ENCODE assay signal across 28 cellular contexts in genomic region chr1:11560061-11560460, GRCh38.
DNase-seq lines count a peak whose midpoint lies in the region; ATAC-seq, FAIRE-seq and TF ChIP-seq lines count a peak whose summit lies in the region.
"Had no signal": no experiment of that assay in that cellular context is flagged by ENCODE, and none has a peak within 500 bp of the region (broad histone marks: within the 10 kb centered on the region; RNA-seq: fewer than 3 reads in every experiment).

No MANE protein-coding gene starts in this region.

- no peaks in the 10 kb centered on the region for H3K4me1 Mint-ChIP-seq in MCF 10A (ENCODE audit: insufficient read depth, unreplicated experiment)
- H3K4me1 Mint-ChIP-seq: CD4-positive, alpha-beta memory T cell; CD4-positive, CD25-positive, alpha-beta regulatory T cell; CD8-positive, alpha-beta memory T cell had no signal

- no peak overlapping the region for H4K8ac ChIP-seq in neuronal stem cell (ENCODE audit: low read depth, low read length)

- H3K4me3 ChIP-seq in mammary epithelial cell (replicated peaks in 1 of 3; ENCODE audit: insufficient read depth in 1 of 3, low read depth in 2 of 3, low read length in 3 of 3) (no peak overlapping the region), A549 (no peak overlapping the region), RWPE2 (ENCODE audit: severe bottlenecking) (no peak overlapping the region), neuronal stem cell (ENCODE audit: low read length in 2 of 2) (no peak overlapping the region)
- H3K4me3 ChIP-seq: BLaER1 had no signal

- H4K91ac ChIP-seq in neuronal stem cell (ENCODE audit: low read depth, low read length, poor library complexity) = no peak overlapping the region

- H3K9me3 ChIP-seq in mammary epithelial cell (replicated peaks; ENCODE audit: insufficient read depth, low read length) = no peaks in the 10 kb centered on the region
- no peaks in the 10 kb centered on the region for H3K9me3 ChIP-seq in A549
- no peaks in the 10 kb centered on the region for H3K9me3 ChIP-seq in RWPE2 (ENCODE audit: severe bottlenecking)
- no peaks in the 10 kb centered on the region for H3K9me3 ChIP-seq in neuronal stem cell (replicated peaks in 1 of 2; ENCODE audit: control insufficient read depth in 2 of 2, insufficient read depth in 1 of 2, low read depth in 1 of 2, low read length in 2 of 2)
- H3K9me3 ChIP-seq: BE2C, BLaER1 had no signal

- H2BK12ac ChIP-seq in neuronal stem cell (ENCODE audit: low read length) = no peak overlapping the region

- H2AK5ac ChIP-seq in neuronal stem cell (ENCODE audit: low read depth, low read length) = no peak overlapping the region

- H3K18ac ChIP-seq in neuronal stem cell (ENCODE audit: low read length) = peak overlapping the region; percentile 38

- BruUV-seq in mammary epithelial cell (replicated peaks; lab: Mats Ljungman, UMichigan) = no TSS peak
- BruUV-seq in MCF 10A (replicated peaks; lab: Mats Ljungman, UMichigan) = no TSS peak

- H3K27ac ChIP-seq in mammary epithelial cell (ENCODE audit: insufficient read depth, low read depth, low read length) (no peak overlapping the region), A549 (no peak overlapping the region), RWPE2 (ENCODE audit: poor library complexity, severe bottlenecking) (peak overlapping the region; percentile 1), neuronal stem cell (replicated peaks; ENCODE audit: low read length) (no peak overlapping the region)
- H3K27ac ChIP-seq: 22Rv1, BLaER1 had no signal

- no peak overlapping the region for H3K9ac ChIP-seq in mammary epithelial cell (ENCODE audit: insufficient read depth, low read length)
- H3K9ac ChIP-seq in neuronal stem cell (ENCODE audit: low read depth, low read length, poor library complexity) = no peak overlapping the region
- H3K9ac ChIP-seq: BLaER1 had no signal

- H3K23ac ChIP-seq in neuronal stem cell (ENCODE audit: low read depth, low read length, poor library complexity) = no peak overlapping the region

- TF ChIP-seq CTCF in mammary epithelial cell (conservative IDR thresholded peaks at IDR 0.05 in 1 of 2, IDR thresholded peaks at IDR 0.05 in 1 of 2; ENCODE audit: extremely low read depth in 1 of 2, insufficient read depth in 1 of 2, low read depth in 1 of 2, low read length in 2 of 2) = no peak
- TF ChIP-seq CTCF in MCF 10A (IDR thresholded peaks at IDR 0.05; ENCODE audit: unreplicated experiment) = no peak
- no peak for TF ChIP-seq CTCF in A549 (IDR thresholded peaks at IDR 0.05)
- TF ChIP-seq CTCF in RWPE2 (IDR thresholded peaks at IDR 0.05; ENCODE audit: poor library complexity, severe bottlenecking) = no peak

- no peaks in the 10 kb centered on the region for H3K9me3 Mint-ChIP-seq in MCF 10A (ENCODE audit: unreplicated experiment)
- H3K9me3 Mint-ChIP-seq: CD14-positive monocyte; CD4-positive, alpha-beta memory T cell; CD4-positive, CD25-positive, alpha-beta regulatory T cell; CD8-positive, alpha-beta memory T cell had no signal

- H4K20me1 ChIP-seq in mammary epithelial cell (ENCODE audit: insufficient read depth, low read length) = no peaks in the 10 kb centered on the region
- H4K20me1 ChIP-seq: BLaER1 had no signal

- TF ChIP-seq POLR2A in A549 (IDR thresholded peaks at IDR 0.05; ENCODE audit: low read length) = no peak

- H3K79me1 ChIP-seq in neuronal stem cell (ENCODE audit: low read depth, low read length) = no peaks in the 10 kb centered on the region

- no peak overlapping the region for H2BK15ac ChIP-seq in neuronal stem cell (ENCODE audit: low read length)

- H3K4me1 ChIP-seq in mammary epithelial cell (ENCODE audit: insufficient read depth, low read length) = peaks cover 16% of the 10 kb centered on the region
- H3K4me1 ChIP-seq in A549 = no peaks in the 10 kb centered on the region
- peaks cover 23% of the 10 kb centered on the region for H3K4me1 ChIP-seq in RWPE2 (ENCODE audit: insufficient read depth, poor library complexity, severe bottlenecking)
- H3K4me1 ChIP-seq in neuronal stem cell (ENCODE audit: control insufficient read depth in 2 of 2, insufficient read depth in 1 of 2, low read depth in 1 of 2, low read length in 2 of 2) = peaks cover 19 to 21% of the 10 kb centered on the region in 2 donors

- in situ Hi-C loops in mammary epithelial cell (cut with MboI; ENCODE audit: low sequenced_read_pairs in 2 of 2) = no loop called here

- dilution Hi-C loops in mammary epithelial cell (cut with HindIII; ENCODE audit: low sequenced_read_pairs) = no loop called here

- no peak overlapping the region for H3K4me2 ChIP-seq in mammary epithelial cell (ENCODE audit: insufficient read depth, low read depth, low read length)
- no peak overlapping the region for H3K4me2 ChIP-seq in A549
- H3K4me2 ChIP-seq in neuronal stem cell (ENCODE audit: insufficient read depth, low read length, poor library complexity, severe bottlenecking) = no peak overlapping the region
- H3K4me2 ChIP-seq: BLaER1 had no signal

- no peak overlapping the region for H2BK120ac ChIP-seq in neuronal stem cell (ENCODE audit: low read depth, low read length)

- H3K27me3 ChIP-seq in mammary epithelial cell (ENCODE audit: insufficient read depth, low read length) = no peaks in the 10 kb centered on the region
- no peaks in the 10 kb centered on the region for H3K27me3 ChIP-seq in RWPE2 (ENCODE audit: insufficient read depth, poor library complexity, severe bottlenecking)
- H3K27me3 ChIP-seq in neuronal stem cell (ENCODE audit: control insufficient read depth in 3 of 3, insufficient read depth in 3 of 3, low read depth in 1 of 3, low read length in 3 of 3) = peaks cover 0 to 71% (median 0%) of the 10 kb centered on the region in 3 experiments
- H3K27me3 ChIP-seq: BE2C, BLaER1 had no signal

- peaks cover 48% of the 10 kb centered on the region for H3K27me3 Mint-ChIP-seq in MCF 10A (ENCODE audit: insufficient read depth, unreplicated experiment)

- POLR2A ChIA-PET in MCF 10A (lab: Yijun Ruan, JAX) (interaction anchor here (0.7 kb wide), 1 partner anchor 260 kb away, joined by 3 read pairs; no protein-coding TSS in a partner anchor), A549 (lab: Yijun Ruan, JAX) (no interaction called here)

- no peak for FAIRE-seq in A549 (lab: Jason Lieb, UNC)
- FAIRE-seq: G401.6, GM12891, GM19239 had no signal

- ATAC-seq in A549 (no peak), RWPE2 (ENCODE audit: low read depth) (no peak), GM21717 (IDR thresholded peaks at IDR 0.05; ENCODE audit: unreplicated experiment) (no peak)

- no peak for DNase-seq in mammary epithelial cell
- DNase-seq in MCF 10A (ENCODE audit: unreplicated experiment) = no peak
- DNase-seq in A549 (ENCODE audit: low read depth in 1 of 2, low spot score in 1 of 2) = no peak
- DNase-seq in RWPE2 (ENCODE audit: low spot score) = no peak
- DNase-seq in neuronal stem cell (ENCODE audit: low spot score) = no peak
- DNase-seq in HUDEP-2 (lab: John Stamatoyannopoulos, UW; ENCODE audit: unreplicated experiment in 76 of 76) = no peak
- no peak for DNase-seq in HuH-7 (ENCODE audit: low spot score)
- DNase-seq: ACHN; C1 segment of cervical spinal cord; CD4-positive, alpha-beta memory T cell; CD4-positive, CD25-positive, alpha-beta regulatory T cell; CD8-positive, alpha-beta memory T cell; COR-L47; DMS 273 treated with DMSO at 0.1 percent for 48 hours; DMS153; DMS53; DMS79; DND-41; EL; GF-D8 had no signal

- H2AFZ ChIP-seq in mammary epithelial cell (ENCODE audit: low read depth, low read length) (peak overlapping the region; percentile 29), neuronal stem cell (ENCODE audit: low read length) (no peak overlapping the region)

- TF ChIP-seq RAD21 in A549 (conservative IDR thresholded peaks at IDR 0.05 in 1 of 2, IDR thresholded peaks at IDR 0.05 in 1 of 2) = no peak

- H3K79me2 ChIP-seq in mammary epithelial cell (ENCODE audit: insufficient read depth, low read length) = no peaks in the 10 kb centered on the region

- H3K4me3 Mint-ChIP-seq in MCF 10A (ENCODE audit: unreplicated experiment) = no peak overlapping the region
- H3K4me3 Mint-ChIP-seq: CD14-positive monocyte; CD4-positive, alpha-beta memory T cell; CD4-positive, CD25-positive, alpha-beta regulatory T cell; CD8-positive, alpha-beta memory T cell had no signal

- CTCF ChIA-PET in mammary epithelial cell (lab: Charles Lee; ENCODE audit: low non-redundant PET) = no interaction called here
- CTCF ChIA-PET in MCF 10A (lab: Yijun Ruan, JAX) = interaction anchor here (0.5 kb wide), 1 partner anchor 312 kb away, joined by 3 read pairs; no protein-coding TSS in a partner anchor
- CTCF ChIA-PET in A549 (lab: Yijun Ruan, JAX) = no interaction called here

- H3K36me3 Mint-ChIP-seq in MCF 10A (ENCODE audit: insufficient read depth, unreplicated experiment) = no peaks in the 10 kb centered on the region
- H3K36me3 Mint-ChIP-seq: CD14-positive monocyte; CD4-positive, alpha-beta memory T cell; CD4-positive, CD25-positive, alpha-beta regulatory T cell; CD8-positive, alpha-beta memory T cell had no signal

- H3K36me3 ChIP-seq in mammary epithelial cell (ENCODE audit: insufficient read depth, low read length) = no peaks in the 10 kb centered on the region
- no peaks in the 10 kb centered on the region for H3K36me3 ChIP-seq in RWPE2 (ENCODE audit: low read depth)
- no peaks in the 10 kb centered on the region for H3K36me3 ChIP-seq in neuronal stem cell (replicated peaks in 1 of 2; ENCODE audit: control insufficient read depth in 2 of 2, insufficient read depth in 2 of 2, low read length in 2 of 2)
- H3K36me3 ChIP-seq: BE2C, BLaER1 had no signal

- intact Hi-C loops in mammary epithelial cell (cut with micrococcal nuclease) = no loop called here
- intact Hi-C loops in MCF 10A (cut with micrococcal nuclease) = no loop called here

- TF ChIP-seq EP300 in A549 (IDR thresholded peaks at IDR 0.05) = no peak

- 9% methylated on average over 4 of the region's 8 CpGs for WGBS in mammary epithelial cell (ENCODE audit: low coverage, missing lambda C conversion rate)
- 76% methylated on average over 5 of the region's 8 CpGs for WGBS in A549 (ENCODE audit: missing lambda C conversion rate)
- WGBS in neuronal stem cell (ENCODE audit: extremely low coverage in 2 of 2, insufficient read length in 2 of 2, insufficient replicate concordance in 1 of 2), 2 donors = no CpG with 5 or more reads among the region's 8 CpGs

- H2BK5ac ChIP-seq in neuronal stem cell (ENCODE audit: low read length) = no peak overlapping the region

- no peak overlapping the region for H3K4ac ChIP-seq in neuronal stem cell (ENCODE audit: low read length)

- H3K14ac ChIP-seq in neuronal stem cell (ENCODE audit: low read length) = no peak overlapping the region

- H3K27ac Mint-ChIP-seq in MCF 10A (ENCODE audit: low read depth, unreplicated experiment) = no peak overlapping the region
- H3K27ac Mint-ChIP-seq: CD4-positive, alpha-beta memory T cell; CD4-positive, CD25-positive, alpha-beta regulatory T cell; CD8-positive, alpha-beta memory T cell had no signal

TF ChIP-seq in A549, 52 proteins besides CTCF, POLR2A, EP300 and RAD21:
- no peak for TF ChIP-seq HOXA7 (CRISPR knock-in tag; IDR thresholded peaks at IDR 0.05)
- peak; percentile 4 for TF ChIP-seq MAFK (IDR thresholded peaks at IDR 0.05; ENCODE audit: partially characterized antibody)
- no peak for TF ChIP-seq HOXB13 (CRISPR knock-in tag; IDR thresholded peaks at IDR 0.05; ENCODE audit: low read depth)
